ENCODE assay signal across 1 cellular context in the genomic region with DNA sequence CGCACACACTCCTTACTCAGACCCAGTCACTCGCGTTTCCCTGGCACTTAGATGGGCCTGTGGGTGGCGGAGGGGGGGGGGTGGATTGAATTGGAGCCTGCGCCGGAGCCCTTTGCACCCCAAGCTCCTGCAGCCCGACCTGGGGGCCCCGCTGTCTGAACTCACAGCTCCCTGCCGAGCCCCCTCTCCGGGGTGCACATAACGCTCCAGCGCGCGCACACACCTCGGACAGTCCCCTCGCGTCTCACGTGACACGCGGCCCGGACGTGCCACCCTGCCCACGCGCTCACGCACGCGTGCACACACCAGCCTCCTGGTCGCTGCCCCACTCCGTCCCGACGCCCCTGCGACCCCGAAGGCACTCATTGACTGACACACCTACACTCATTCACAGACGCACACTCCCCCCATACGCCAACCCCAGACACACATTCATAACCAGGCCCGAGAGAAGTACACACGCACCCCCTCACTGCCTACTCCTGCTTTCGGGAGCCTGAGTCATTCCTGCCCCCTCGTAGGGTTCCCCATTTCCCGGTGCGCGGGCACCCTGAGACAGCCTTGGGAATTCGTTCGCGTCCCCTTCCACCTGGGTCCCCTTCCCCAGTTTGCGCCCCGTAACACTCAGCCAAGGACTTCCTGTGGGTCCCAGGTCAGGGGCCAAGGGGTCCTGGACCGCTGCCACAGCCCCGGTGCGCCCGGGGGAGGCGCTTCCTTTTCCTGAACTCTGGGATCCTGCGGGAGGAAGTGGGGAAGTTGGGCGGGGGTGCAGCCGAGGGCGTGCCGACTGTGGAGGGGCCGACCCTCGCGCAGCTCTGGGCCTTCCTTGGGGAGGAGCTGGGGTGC.
TF ChIP-seq lines count a peak whose summit lies in the region.

No MANE protein-coding gene starts in this region.

TF ChIP-seq in HepG2, 621 proteins besides CTCF, POLR2A, EP300 and RAD21 (continues in another document):
- TF ChIP-seq YY1 (IDR thresholded peaks at IDR 0.05; ENCODE audit: insufficient read depth, insufficient replicate concordance, low read depth, low read length) (no peak), FOXM1 (CRISPR knock-in tag; IDR thresholded peaks at IDR 0.05) (no peak), DMAP1 (CRISPR knock-in tag; IDR thresholded peaks at IDR 0.05) (0 out of 2 replicates have a peak, but pooled peaks have one; percentile 44), MXD4 (CRISPR knock-in tag; IDR thresholded peaks at IDR 0.05) (no peak), GFI1 (CRISPR knock-in tag; IDR thresholded peaks at IDR 0.05; ENCODE audit: borderline replicate concordance) (no peak), TAF15 (IDR thresholded peaks at IDR 0.05; ENCODE audit: low read depth, low read length, poor library complexity, severe bottlenecking) (peak; percentile 35), RBFOX2 (IDR thresholded peaks at IDR 0.05; ENCODE audit: low read depth, low read length) (peak; percentile 42; the same call in 1 of the 2 replicates), ZBTB38 (CRISPR knock-in tag; IDR thresholded peaks at IDR 0.05) (peak; percentile 77), RBM39 (IDR thresholded peaks at IDR 0.05; ENCODE audit: low read depth, low read length, poor library complexity, severe bottlenecking) (peak; percentile 44), HDAC2 (CRISPR knock-in tag; IDR thresholded peaks at IDR 0.05) (no peak), CBX5 (CRISPR knock-in tag; IDR thresholded peaks at IDR 0.05; ENCODE audit: borderline replicate concordance) (no peak), ZZZ3 (CRISPR knock-in tag; IDR thresholded peaks at IDR 0.05; ENCODE audit: borderline replicate concordance) (no peak), NR2F1 (CRISPR knock-in tag; IDR thresholded peaks at IDR 0.05) (no peak), KDM5B (CRISPR knock-in tag; IDR thresholded peaks at IDR 0.05; ENCODE audit: borderline replicate concordance) (0 out of 2 replicates have a peak, but pooled peaks have one; percentile 26), KLF12 (CRISPR knock-in tag; IDR thresholded peaks at IDR 0.05; ENCODE audit: borderline replicate concordance) (no peak), ZNF549 (CRISPR knock-in tag; IDR thresholded peaks at IDR 0.05) (no peak), PLRG1 (conservative IDR thresholded peaks at IDR 0.05) (no peak), SRSF9 (IDR thresholded peaks at IDR 0.05; ENCODE audit: borderline replicate concordance, insufficient read depth, low read depth, low read length, poor library complexity, severe bottlenecking) (no peak), GABPA (IDR thresholded peaks at IDR 0.05; ENCODE audit: low read depth, low read length) (0 out of 2 replicates have a peak, but pooled peaks have one; percentile 17), GABPA (CRISPR knock-in tag; IDR thresholded peaks at IDR 0.05; ENCODE audit: low read depth) (no peak), MXI1 (IDR thresholded peaks at IDR 0.05; ENCODE audit: borderline replicate concordance, low read depth, low read length) (no peak), NFE2 (CRISPR knock-in tag; IDR thresholded peaks at IDR 0.05) (no peak), ZKSCAN5 (CRISPR knock-in tag; IDR thresholded peaks at IDR 0.05) (no peak), FOXC1 (CRISPR knock-in tag; IDR thresholded peaks at IDR 0.05; ENCODE audit: borderline replicate concordance) (no peak), REL (CRISPR knock-in tag; conservative IDR thresholded peaks at IDR 0.05) (no peak), PRMT3 (CRISPR knock-in tag; IDR thresholded peaks at IDR 0.05; ENCODE audit: borderline replicate concordance, low read depth) (no peak), EZH2 (conservative IDR thresholded peaks at IDR 0.05; ENCODE audit: low read depth, low read length) (no peak), CBX2 (IDR thresholded peaks at IDR 0.05; ENCODE audit: low read depth, low read length) (no peak), CBX2 (CRISPR knock-in tag; IDR thresholded peaks at IDR 0.05; ENCODE audit: low read depth) (no peak), ZNF598 (CRISPR knock-in tag; IDR thresholded peaks at IDR 0.05; ENCODE audit: borderline replicate concordance) (no peak), HDAC6 (IDR thresholded peaks at IDR 0.05; ENCODE audit: low read depth, low read length) (no peak), ZFP36 (IDR thresholded peaks at IDR 0.05; ENCODE audit: borderline replicate concordance, low read depth, low read length, partially characterized antibody) (no peak), BCL6 (CRISPR knock-in tag; IDR thresholded peaks at IDR 0.05) (no peak), ZNF703 (CRISPR knock-in tag; IDR thresholded peaks at IDR 0.05; ENCODE audit: borderline replicate concordance) (no peak), MIER2 (CRISPR knock-in tag; IDR thresholded peaks at IDR 0.05) (no peak), TOPORS (CRISPR knock-in tag; IDR thresholded peaks at IDR 0.05) (no peak)
- TF ChIP-seq, protein P1, sequence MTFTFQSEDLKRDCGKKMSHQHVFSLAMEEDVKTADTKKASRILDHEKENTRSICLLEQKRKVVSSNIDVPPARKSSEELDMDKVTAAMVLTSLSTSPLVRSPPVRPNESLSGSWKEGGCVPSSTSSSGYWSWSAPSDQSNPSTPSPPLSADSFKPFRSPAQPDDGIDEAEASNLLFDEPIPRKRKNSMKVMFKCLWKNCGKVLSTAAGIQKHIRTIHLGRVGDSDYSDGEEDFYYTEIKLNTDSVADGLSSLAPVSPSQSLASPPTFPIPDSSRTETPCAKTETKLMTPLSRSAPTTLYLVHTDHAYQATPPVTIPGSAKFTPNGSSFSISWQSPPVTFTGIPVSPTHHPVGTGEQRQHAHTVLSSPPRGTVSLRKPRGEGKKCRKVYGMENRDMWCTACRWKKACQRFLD (CRISPR knock-in tag; IDR thresholded peaks at IDR 0.05; ENCODE audit: borderline replicate concordance), result 0 out of 2 replicates have a peak, but pooled peaks have one; percentile 30
- TF ChIP-seq, protein P2, sequence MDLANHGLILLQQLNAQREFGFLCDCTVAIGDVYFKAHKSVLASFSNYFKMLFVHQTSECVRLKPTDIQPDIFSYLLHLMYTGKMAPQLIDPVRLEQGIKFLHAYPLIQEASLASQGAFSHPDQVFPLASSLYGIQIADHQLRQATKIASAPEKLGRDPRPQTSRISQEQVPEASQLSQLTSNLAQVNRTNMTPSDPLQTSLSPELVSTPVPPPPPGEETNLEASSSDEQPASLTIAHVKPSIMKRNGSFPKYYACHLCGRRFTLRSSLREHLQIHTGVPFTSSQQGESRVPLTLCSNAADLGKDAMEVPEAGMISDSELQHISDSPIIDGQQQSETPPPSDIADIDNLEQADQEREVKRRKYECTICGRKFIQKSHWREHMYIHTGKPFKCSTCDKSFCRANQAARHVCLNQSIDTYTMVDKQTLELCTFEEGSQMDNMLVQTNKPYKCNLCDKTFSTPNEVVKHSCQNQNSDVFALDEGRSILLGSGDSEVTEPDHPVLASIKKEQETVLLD (CRISPR knock-in tag; IDR thresholded peaks at IDR 0.05; ENCODE audit: low read depth), result no peak
- TF ChIP-seq, protein P3, sequence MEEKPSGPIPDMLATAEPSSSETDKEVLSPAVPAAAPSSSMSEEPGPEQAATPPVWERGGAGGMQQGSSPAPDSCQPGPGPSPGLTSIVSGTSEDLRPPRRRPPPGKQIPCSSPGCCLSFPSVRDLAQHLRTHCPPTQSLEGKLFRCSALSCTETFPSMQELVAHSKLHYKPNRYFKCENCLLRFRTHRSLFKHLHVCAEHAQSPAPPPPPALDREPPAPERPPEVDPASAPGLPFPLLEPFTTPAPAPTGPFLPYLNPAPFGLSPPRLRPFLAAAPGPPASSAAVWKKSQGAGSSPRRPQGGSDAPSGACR (CRISPR knock-in tag; IDR thresholded peaks at IDR 0.05), result no peak
- TF ChIP-seq, protein P4, sequence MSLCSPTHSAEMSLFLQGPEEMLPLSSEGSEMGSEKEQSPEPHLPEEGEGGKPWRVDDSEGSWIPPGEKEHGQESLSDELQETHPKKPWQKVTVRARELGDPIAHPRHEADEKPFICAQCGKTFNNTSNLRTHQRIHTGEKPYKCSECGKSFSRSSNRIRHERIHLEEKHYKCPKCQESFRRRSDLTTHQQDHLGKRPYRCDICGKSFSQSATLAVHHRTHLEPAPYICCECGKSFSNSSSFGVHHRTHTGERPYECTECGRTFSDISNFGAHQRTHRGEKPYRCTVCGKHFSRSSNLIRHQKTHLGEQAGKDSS (CRISPR knock-in tag; IDR thresholded peaks at IDR 0.05; ENCODE audit: borderline replicate concordance, low read depth), result no peak
- TF ChIP-seq, protein P5, sequence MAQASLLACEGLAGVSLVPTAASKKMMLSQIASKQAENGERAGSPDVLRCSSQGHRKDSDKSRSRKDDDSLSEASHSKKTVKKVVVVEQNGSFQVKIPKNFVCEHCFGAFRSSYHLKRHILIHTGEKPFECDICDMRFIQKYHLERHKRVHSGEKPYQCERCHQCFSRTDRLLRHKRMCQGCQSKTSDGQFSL (CRISPR knock-in tag; IDR thresholded peaks at IDR 0.05), result peak; percentile 10; the same call in 1 of the 2 replicates
- TF ChIP-seq, protein P6, sequence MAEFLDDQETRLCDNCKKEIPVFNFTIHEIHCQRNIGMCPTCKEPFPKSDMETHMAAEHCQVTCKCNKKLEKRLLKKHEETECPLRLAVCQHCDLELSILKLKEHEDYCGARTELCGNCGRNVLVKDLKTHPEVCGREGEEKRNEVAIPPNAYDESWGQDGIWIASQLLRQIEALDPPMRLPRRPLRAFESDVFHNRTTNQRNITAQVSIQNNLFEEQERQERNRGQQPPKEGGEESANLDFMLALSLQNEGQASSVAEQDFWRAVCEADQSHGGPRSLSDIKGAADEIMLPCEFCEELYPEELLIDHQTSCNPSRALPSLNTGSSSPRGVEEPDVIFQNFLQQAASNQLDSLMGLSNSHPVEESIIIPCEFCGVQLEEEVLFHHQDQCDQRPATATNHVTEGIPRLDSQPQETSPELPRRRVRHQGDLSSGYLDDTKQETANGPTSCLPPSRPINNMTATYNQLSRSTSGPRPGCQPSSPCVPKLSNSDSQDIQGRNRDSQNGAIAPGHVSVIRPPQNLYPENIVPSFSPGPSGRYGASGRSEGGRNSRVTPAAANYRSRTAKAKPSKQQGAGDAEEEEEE (CRISPR knock-in tag; IDR thresholded peaks at IDR 0.05; ENCODE audit: borderline replicate concordance), result no peak
- TF ChIP-seq, protein P7, sequence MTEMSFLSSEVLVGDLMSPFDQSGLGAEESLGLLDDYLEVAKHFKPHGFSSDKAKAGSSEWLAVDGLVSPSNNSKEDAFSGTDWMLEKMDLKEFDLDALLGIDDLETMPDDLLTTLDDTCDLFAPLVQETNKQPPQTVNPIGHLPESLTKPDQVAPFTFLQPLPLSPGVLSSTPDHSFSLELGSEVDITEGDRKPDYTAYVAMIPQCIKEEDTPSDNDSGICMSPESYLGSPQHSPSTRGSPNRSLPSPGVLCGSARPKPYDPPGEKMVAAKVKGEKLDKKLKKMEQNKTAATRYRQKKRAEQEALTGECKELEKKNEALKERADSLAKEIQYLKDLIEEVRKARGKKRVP (CRISPR knock-in tag; IDR thresholded peaks at IDR 0.05), result no peak
- TF ChIP-seq, protein P8, sequence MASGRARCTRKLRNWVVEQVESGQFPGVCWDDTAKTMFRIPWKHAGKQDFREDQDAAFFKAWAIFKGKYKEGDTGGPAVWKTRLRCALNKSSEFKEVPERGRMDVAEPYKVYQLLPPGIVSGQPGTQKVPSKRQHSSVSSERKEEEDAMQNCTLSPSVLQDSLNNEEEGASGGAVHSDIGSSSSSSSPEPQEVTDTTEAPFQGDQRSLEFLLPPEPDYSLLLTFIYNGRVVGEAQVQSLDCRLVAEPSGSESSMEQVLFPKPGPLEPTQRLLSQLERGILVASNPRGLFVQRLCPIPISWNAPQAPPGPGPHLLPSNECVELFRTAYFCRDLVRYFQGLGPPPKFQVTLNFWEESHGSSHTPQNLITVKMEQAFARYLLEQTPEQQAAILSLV (CRISPR knock-in tag; IDR thresholded peaks at IDR 0.05; ENCODE audit: borderline replicate concordance), result 0 out of 2 replicates have a peak, but pooled peaks have one; percentile 38
- TF ChIP-seq, protein P9, sequence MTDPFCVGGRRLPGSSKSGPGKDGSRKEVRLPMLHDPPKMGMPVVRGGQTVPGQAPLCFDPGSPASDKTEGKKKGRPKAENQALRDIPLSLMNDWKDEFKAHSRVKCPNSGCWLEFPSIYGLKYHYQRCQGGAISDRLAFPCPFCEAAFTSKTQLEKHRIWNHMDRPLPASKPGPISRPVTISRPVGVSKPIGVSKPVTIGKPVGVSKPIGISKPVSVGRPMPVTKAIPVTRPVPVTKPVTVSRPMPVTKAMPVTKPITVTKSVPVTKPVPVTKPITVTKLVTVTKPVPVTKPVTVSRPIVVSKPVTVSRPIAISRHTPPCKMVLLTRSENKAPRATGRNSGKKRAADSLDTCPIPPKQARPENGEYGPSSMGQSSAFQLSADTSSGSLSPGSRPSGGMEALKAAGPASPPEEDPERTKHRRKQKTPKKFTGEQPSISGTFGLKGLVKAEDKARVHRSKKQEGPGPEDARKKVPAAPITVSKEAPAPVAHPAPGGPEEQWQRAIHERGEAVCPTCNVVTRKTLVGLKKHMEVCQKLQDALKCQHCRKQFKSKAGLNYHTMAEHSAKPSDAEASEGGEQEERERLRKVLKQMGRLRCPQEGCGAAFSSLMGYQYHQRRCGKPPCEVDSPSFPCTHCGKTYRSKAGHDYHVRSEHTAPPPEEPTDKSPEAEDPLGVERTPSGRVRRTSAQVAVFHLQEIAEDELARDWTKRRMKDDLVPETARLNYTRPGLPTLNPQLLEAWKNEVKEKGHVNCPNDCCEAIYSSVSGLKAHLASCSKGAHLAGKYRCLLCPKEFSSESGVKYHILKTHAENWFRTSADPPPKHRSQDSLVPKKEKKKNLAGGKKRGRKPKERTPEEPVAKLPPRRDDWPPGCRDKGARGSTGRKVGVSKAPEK (CRISPR knock-in tag; IDR thresholded peaks at IDR 0.05; ENCODE audit: borderline replicate concordance), result no peak
- TF ChIP-seq, protein P10, sequence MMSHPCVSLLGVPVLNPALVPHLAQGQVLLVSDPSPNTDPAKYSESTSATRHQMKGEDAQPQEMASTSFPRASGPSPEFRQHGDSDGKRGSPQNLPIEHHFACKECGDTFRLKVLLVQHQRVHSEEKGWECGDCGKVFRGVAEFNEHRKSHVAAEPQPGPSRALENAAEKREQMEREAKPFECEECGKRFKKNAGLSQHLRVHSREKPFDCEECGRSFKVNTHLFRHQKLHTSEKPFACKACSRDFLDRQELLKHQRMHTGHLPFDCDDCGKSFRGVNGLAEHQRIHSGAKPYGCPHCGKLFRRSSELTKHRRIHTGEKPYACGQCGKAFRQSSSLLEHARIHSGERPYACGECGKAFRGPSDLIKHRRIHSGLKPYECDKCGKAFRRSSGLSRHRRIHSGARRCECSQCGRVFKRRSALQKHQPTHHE (CRISPR knock-in tag; IDR thresholded peaks at IDR 0.05; ENCODE audit: borderline replicate concordance), result no peak
- TF ChIP-seq, protein P11, sequence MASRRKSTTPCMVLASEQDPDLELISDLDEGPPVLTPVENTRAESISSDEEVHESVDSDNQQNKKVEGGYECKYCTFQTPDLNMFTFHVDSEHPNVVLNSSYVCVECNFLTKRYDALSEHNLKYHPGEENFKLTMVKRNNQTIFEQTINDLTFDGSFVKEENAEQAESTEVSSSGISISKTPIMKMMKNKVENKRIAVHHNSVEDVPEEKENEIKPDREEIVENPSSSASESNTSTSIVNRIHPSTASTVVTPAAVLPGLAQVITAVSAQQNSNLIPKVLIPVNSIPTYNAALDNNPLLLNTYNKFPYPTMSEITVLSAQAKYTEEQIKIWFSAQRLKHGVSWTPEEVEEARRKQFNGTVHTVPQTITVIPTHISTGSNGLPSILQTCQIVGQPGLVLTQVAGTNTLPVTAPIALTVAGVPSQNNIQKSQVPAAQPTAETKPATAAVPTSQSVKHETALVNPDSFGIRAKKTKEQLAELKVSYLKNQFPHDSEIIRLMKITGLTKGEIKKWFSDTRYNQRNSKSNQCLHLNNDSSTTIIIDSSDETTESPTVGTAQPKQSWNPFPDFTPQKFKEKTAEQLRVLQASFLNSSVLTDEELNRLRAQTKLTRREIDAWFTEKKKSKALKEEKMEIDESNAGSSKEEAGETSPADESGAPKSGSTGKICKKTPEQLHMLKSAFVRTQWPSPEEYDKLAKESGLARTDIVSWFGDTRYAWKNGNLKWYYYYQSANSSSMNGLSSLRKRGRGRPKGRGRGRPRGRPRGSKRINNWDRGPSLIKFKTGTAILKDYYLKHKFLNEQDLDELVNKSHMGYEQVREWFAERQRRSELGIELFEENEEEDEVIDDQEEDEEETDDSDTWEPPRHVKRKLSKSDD (CRISPR knock-in tag; IDR thresholded peaks at IDR 0.05; ENCODE audit: low read depth), result peak; percentile 34; the same call in 1 of the 2 replicates
